2 cellular contexts compared by ENCODE assay signal in genomic region chr6:10521104-10521808, GRCh38.
TF ChIP-seq lines count a peak whose summit lies in the region.

TSS of gene GCNT2 (plus strand) at chr6:10521351. CDS start at chr6:10528912, 7,561 bp downstream.

TF ChIP-seq in SK-N-SH treated with all-trans-retinoic acid at 6 μM for 48 hours, 23 proteins besides CTCF, POLR2A, EP300 and RAD21 (continued from another document):
- TF ChIP-seq POU6F1 (CRISPR knock-in tag; IDR thresholded peaks at IDR 0.05; ENCODE audit: borderline replicate concordance, low read depth) (no peak), PPARA (CRISPR knock-in tag; IDR thresholded peaks at IDR 0.05; ENCODE audit: borderline replicate concordance) (no peak), CSRNP3 (CRISPR knock-in tag; IDR thresholded peaks at IDR 0.05) (no peak), GLIS3 (CRISPR knock-in tag; IDR thresholded peaks at IDR 0.05) (no peak), ESRRG (CRISPR knock-in tag; IDR thresholded peaks at IDR 0.05) (no peak), TCF4 (CRISPR knock-in tag; IDR thresholded peaks at IDR 0.05; ENCODE audit: borderline replicate concordance) (no peak), ARNTL (CRISPR knock-in tag; IDR thresholded peaks at IDR 0.05; ENCODE audit: borderline replicate concordance, low read depth) (no peak), ISL1 (CRISPR knock-in tag; IDR thresholded peaks at IDR 0.05) (no peak), ZFP3 (CRISPR knock-in tag; IDR thresholded peaks at IDR 0.05) (no peak), ZNF8 (CRISPR knock-in tag; IDR thresholded peaks at IDR 0.05) (no peak), OSR1 (CRISPR knock-in tag; IDR thresholded peaks at IDR 0.05) (no peak)

TF ChIP-seq in SK-N-SH, 30 proteins besides CTCF, POLR2A, EP300 and RAD21 (continued from another document):
- TF ChIP-seq MAX (IDR thresholded peaks at IDR 0.05; ENCODE audit: low read depth) (no peak), TCF12 (IDR thresholded peaks at IDR 0.05) (no peak), FOXJ3 (CRISPR knock-in tag; IDR thresholded peaks at IDR 0.05) (no peak)
